In genomic region chr1:87333692-87334347, GRCh38 we compare ENCODE assay signal across 9 cellular contexts. TPM values are rescaled to one million over a fixed set of nuclear protein-coding genes. Genes with fewer than 3 reads are reported as not detected.
A peak's percentile ranks its signal among the peaks of the same experiment; 100 is the strongest.
DNase-seq lines count a peak whose midpoint lies in the region; ATAC-seq, FAIRE-seq and TF ChIP-seq lines count a peak whose summit lies in the region.
"Had no signal": no experiment of that assay in that cellular context is flagged by ENCODE, and none has a peak within 500 bp of the region (broad histone marks: within the 10 kb centered on the region; RNA-seq: fewer than 3 reads in every experiment).

No MANE protein-coding gene starts in this region.

- H3K27me3 Mint-ChIP-seq in T-helper 1 cell treated with Interleukin-12 subunit alpha and Interleukin-12 subunit beta and Interleukin-4 antibody, amounts not matched to agents 30 μg/mL and 1 μg/mL, for 36 hours (ENCODE audit: low read depth): peaks cover 7% of the 10 kb centered on the region

- no peak for TF ChIP-seq CTCF in cardiac muscle cell (IDR thresholded peaks at IDR 0.05; ENCODE audit: low read depth, low read length)
- no peak for TF ChIP-seq CTCF in spleen (IDR thresholded peaks at IDR 0.05 in 8 of 11, conservative IDR thresholded peaks at IDR 0.05 in 3 of 11)

- DNase-seq in cardiac muscle cell (ENCODE audit: low read depth in 1 of 2, low spot score in 1 of 2) (no peak), Right ventricle myocardium inferior (ENCODE audit: missing footprints) (no peak), fibroblast of peridontal ligament (ENCODE audit: extremely low read depth) (peak; percentile 33), spleen (no peak), HTR-8/SVneo (ENCODE audit: insufficient read length, low spot score) (no peak)

- TF ChIP-seq POLR2A in spleen (IDR thresholded peaks at IDR 0.05): no peak

- H3K4me3 Mint-ChIP-seq in T-helper 1 cell treated with Interleukin-12 subunit alpha and Interleukin-12 subunit beta and Interleukin-4 antibody, amounts not matched to agents 30 μg/mL and 1 μg/mL, for 36 hours: peak overlapping the region; percentile 91

- H3K9me3 ChIP-seq in cardiac muscle cell (ENCODE audit: low read depth) (no peaks in the 10 kb centered on the region), spleen (no peaks in the 10 kb centered on the region)

- H3K27ac ChIP-seq in cardiac muscle cell (no peak overlapping the region), spleen (peak overlapping the region; percentile 50 to 97 (median 86))

- intact Hi-C loops in Right ventricle myocardium inferior (cut with DNase I): loop anchor here (5.0 kb wide), 1 partner anchor 113 kb away; no protein-coding TSS in a partner anchor
- intact Hi-C loops in spleen (cut with DNase I; ENCODE audit: low total_unique reads): no loop called here

- H3K4me1 ChIP-seq in cardiac muscle cell (ENCODE audit: low read depth) (peaks cover 52% of the 10 kb centered on the region), spleen (peaks cover 32 to 87% (median 61%) of the 10 kb centered on the region in 6 donors)

- 47 to 64% (median 52%) methylated on average over 10 of the region's 10 CpGs for WGBS in spleen, 5 donors

- no peak for ATAC-seq in Right ventricle myocardium inferior
- ATAC-seq in HG03025 (IDR thresholded peaks at IDR 0.05; ENCODE audit: low FRiP score, unreplicated experiment): no peak
- ATAC-seq in GM19397 (IDR thresholded peaks at IDR 0.05; ENCODE audit: unreplicated experiment): no peak

- peaks cover 34% of the 10 kb centered on the region for H3K36me3 Mint-ChIP-seq in T-helper 1 cell treated with Interleukin-12 subunit alpha and Interleukin-12 subunit beta and Interleukin-4 antibody, amounts not matched to agents 30 μg/mL and 1 μg/mL, for 36 hours (ENCODE audit: low read depth)

- H3K36me3 ChIP-seq in cardiac muscle cell (peaks cover 8% of the 10 kb centered on the region), spleen (peaks cover 0 to 30% (median 0%) of the 10 kb centered on the region in 6 donors)

- H3K27ac Mint-ChIP-seq in T-helper 1 cell treated with Interleukin-12 subunit alpha and Interleukin-12 subunit beta and Interleukin-4 antibody, amounts not matched to agents 30 μg/mL and 1 μg/mL, for 36 hours: peak overlapping the region; percentile 93

- H3K27me3 ChIP-seq in cardiac muscle cell: no peaks in the 10 kb centered on the region
- no peaks in the 10 kb centered on the region for H3K27me3 ChIP-seq in spleen (replicated peaks in 1 of 7)

- H3K9me3 Mint-ChIP-seq in T-helper 1 cell treated with Interleukin-12 subunit alpha and Interleukin-12 subunit beta and Interleukin-4 antibody, amounts not matched to agents 30 μg/mL and 1 μg/mL, for 36 hours: no peaks in the 10 kb centered on the region

- H3K4me3 ChIP-seq in cardiac muscle cell (peak overlapping the region; percentile 45), spleen (peak overlapping the region in 6 of 8 donors; percentile 44 to 91 (median 72))

- no peak for FAIRE-seq in HTR-8/SVneo (lab: Jason Lieb, UNC)
- FAIRE-seq: colon had no signal

- peaks cover 53% of the 10 kb centered on the region for H3K4me1 Mint-ChIP-seq in T-helper 1 cell treated with Interleukin-12 subunit alpha and Interleukin-12 subunit beta and Interleukin-4 antibody, amounts not matched to agents 30 μg/mL and 1 μg/mL, for 36 hours (ENCODE audit: low read depth)

RNA-seq across cellular contexts. Expression of gene LMO4, which starts 5.1 kb away (rescaled TPM):
- total RNA-seq in cardiac muscle cell: 126 and 136 TPM in 2 replicates
- polyA plus RNA-seq in cardiac muscle cell: 53.3 and 61.9 TPM in 2 replicates
- 44.3 TPM for total RNA-seq in Right ventricle myocardium inferior
- total RNA-seq in spleen: 10 to 100 TPM; 31.2 to 63.0 (median 45.8) TPM
- polyA plus RNA-seq in spleen: 10 to 100 TPM; 37.1 to 63.8 (median 50.3) TPM
